In genomic region chr1:222817529-222817928, GRCh38 we compare ENCODE assay signal across 9 cellular contexts. TPM values are rescaled to one million over a fixed set of nuclear protein-coding genes. Genes with fewer than 3 reads are reported as not detected.
A peak's percentile ranks its signal among the peaks of the same experiment; 100 is the strongest.
DNase-seq lines count a peak whose midpoint lies in the region; ATAC-seq and TF ChIP-seq lines count a peak whose summit lies in the region.
"Had no signal": no experiment of that assay in that cellular context is flagged by ENCODE, and none has a peak within 500 bp of the region (broad histone marks: within the 10 kb centered on the region; RNA-seq: fewer than 3 reads in every experiment).

No MANE protein-coding gene starts in this region.

- TF ChIP-seq CTCF in Panc1 (IDR thresholded peaks at IDR 0.05) = no peak

- no peak overlapping the region for H3K4me3 ChIP-seq in Panc1 (ENCODE audit: low read depth in 2 of 2, low read length in 2 of 2)

- H3K27ac ChIP-seq in Panc1 (ENCODE audit: low read length) = peak overlapping the region; percentile 23

- DNase-seq in Daoy (ENCODE audit: low read depth) (peak; percentile 85), Panc1 (ENCODE audit: low read depth, low spot score) (peak; percentile 96), fibroblast of gingiva (ENCODE audit: low read depth) (peak; percentile 83), pons (ENCODE audit: low spot score) (peak; percentile 30), NCI-H82 (lab: John Stamatoyannopoulos, UW) (no peak), GM19240 (ENCODE audit: insufficient read length, low spot score) (no peak), NCI-H146 treated with DMSO at 0.1 percent for 48 hours (lab: John Stamatoyannopoulos, UW; ENCODE audit: unreplicated experiment) (no peak)
- DNase-seq: NCI-H524 treated with DMSO at 0.1 percent for 48 hours had no signal

- H3K9me3 ChIP-seq in Panc1 (ENCODE audit: control insufficient read depth, insufficient read depth, low read depth, low read length) = no peaks in the 10 kb centered on the region

- intact Hi-C loops in Panc1 (cut with micrococcal nuclease; ENCODE audit: unreplicated experiment) = no loop called here

- POLR2A ChIA-PET in Panc1 (lab: Charles Lee) = no interaction called here

- BruUV-seq in Panc1 (replicated peaks; lab: Mats Ljungman, UMichigan) = no TSS peak

- CTCF ChIA-PET in Panc1 (lab: Charles Lee) = no interaction called here

- in situ Hi-C loops in Panc1 (cut with HindIII; ENCODE audit: low pct_unique_long_range_greater_than_20kb, low sequenced_read_pairs) = no loop called here

- H3K27me3 ChIP-seq in Panc1 (ENCODE audit: control insufficient read depth, insufficient read depth, low read length) = no peaks in the 10 kb centered on the region

- ATAC-seq in Panc1 (peak; percentile 66), GM18867 (IDR thresholded peaks at IDR 0.05; ENCODE audit: unreplicated experiment) (no peak)

- H3K4me1 ChIP-seq in Panc1 (ENCODE audit: control insufficient read depth, insufficient read depth, low read length) = peaks cover 28% of the 10 kb centered on the region

- peaks cover 2% of the 10 kb centered on the region; the same call in 1 of the 2 replicates for H3K36me3 ChIP-seq in Panc1 (ENCODE audit: control insufficient read depth, insufficient read depth, low read length)

RNA-seq across cellular contexts. Expression of gene DISP1, which starts 2.7 kb away (rescaled TPM):
- total RNA-seq in Daoy (2014; rRNA removed; shearing (Covaris generic)) = 3.5 and 7.3 TPM in 2 replicates
- total RNA-seq in Panc1 (2021; ENCODE audit: unreplicated experiment) = 4.2 TPM
- polyA plus RNA-seq in Panc1 (2012; ENCODE audit: insufficient read length) = 3.1 TPM

Comparison
In these comparisons a context has a peak if more than half of its experiments do, and no peak if none do; other contexts are left out.
1. DNase-seq: peak in Daoy (single experiment), Panc1 (single experiment), fibroblast of gingiva (single experiment) and pons (single experiment); none in NCI-H82 (single experiment), GM19240 (single experiment) and NCI-H146 treated with DMSO at 0.1 percent for 48 hours (single experiment).